ENCODE assay signal across 1 cellular context in genomic region chr7:20216637-20217036, GRCh38.
TF ChIP-seq lines count a peak whose summit lies in the region.

No MANE protein-coding gene starts in this region.

TF ChIP-seq in K562, 482 proteins besides CTCF, POLR2A, EP300 and RAD21 (continued from another document):
- TF ChIP-seq NONO (IDR thresholded peaks at IDR 0.05; ENCODE audit: low read depth in 2 of 2, low read length in 1 of 2) (no peak), ZNF384 (IDR thresholded peaks at IDR 0.05; ENCODE audit: low read depth, low read length) (no peak), ZNF79 (CRISPR knock-in tag; IDR thresholded peaks at IDR 0.05; ENCODE audit: low read depth) (no peak), ZNF174 (CRISPR knock-in tag; IDR thresholded peaks at IDR 0.05) (no peak), ZNF354B (CRISPR knock-in tag; IDR thresholded peaks at IDR 0.05) (no peak), PBX2 (CRISPR knock-in tag; IDR thresholded peaks at IDR 0.05; ENCODE audit: low read depth) (no peak), PBX2 (tag; conservative IDR thresholded peaks at IDR 0.05; ENCODE audit: low read depth) (0 out of 2 replicates have a peak, but pooled peaks have one; percentile 24), CUX1 (CRISPR knock-in tag; IDR thresholded peaks at IDR 0.05) (no peak), PYGO2 (tag; IDR thresholded peaks at IDR 0.05) (no peak), ZFP1 (CRISPR knock-in tag; IDR thresholded peaks at IDR 0.05) (no peak), NR2C1 (IDR thresholded peaks at IDR 0.05) (no peak), NR2C1 (tag; IDR thresholded peaks at IDR 0.05) (no peak)
- TF ChIP-seq, protein P1, sequence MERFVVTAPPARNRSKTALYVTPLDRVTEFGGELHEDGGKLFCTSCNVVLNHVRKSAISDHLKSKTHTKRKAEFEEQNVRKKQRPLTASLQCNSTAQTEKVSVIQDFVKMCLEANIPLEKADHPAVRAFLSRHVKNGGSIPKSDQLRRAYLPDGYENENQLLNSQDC (CRISPR knock-in tag; IDR thresholded peaks at IDR 0.05), result no peak
